1 cellular context compared by ENCODE assay signal in genomic region chr6:34015576-34015975, GRCh38.
TF ChIP-seq lines count a peak whose summit lies in the region.

No MANE protein-coding gene starts in this region.

TF ChIP-seq in GM23338, 12 proteins besides CTCF, POLR2A, EP300 and RAD21 (continued from another document):
- TF ChIP-seq ZNF462 (CRISPR knock-in tag; IDR thresholded peaks at IDR 0.05) (no peak), JUNB (IDR thresholded peaks at IDR 0.05; ENCODE audit: unreplicated experiment) (no peak), REST (IDR thresholded peaks at IDR 0.05; ENCODE audit: unreplicated experiment) (no peak), NANOG (IDR thresholded peaks at IDR 0.05; ENCODE audit: borderline replicate concordance) (no peak), CREB1 (CRISPR knock-in tag; IDR thresholded peaks at IDR 0.05; ENCODE audit: low read depth) (no peak), ZNF331 (CRISPR knock-in tag; IDR thresholded peaks at IDR 0.05; ENCODE audit: low read depth) (no peak)
